In the genomic region with DNA sequence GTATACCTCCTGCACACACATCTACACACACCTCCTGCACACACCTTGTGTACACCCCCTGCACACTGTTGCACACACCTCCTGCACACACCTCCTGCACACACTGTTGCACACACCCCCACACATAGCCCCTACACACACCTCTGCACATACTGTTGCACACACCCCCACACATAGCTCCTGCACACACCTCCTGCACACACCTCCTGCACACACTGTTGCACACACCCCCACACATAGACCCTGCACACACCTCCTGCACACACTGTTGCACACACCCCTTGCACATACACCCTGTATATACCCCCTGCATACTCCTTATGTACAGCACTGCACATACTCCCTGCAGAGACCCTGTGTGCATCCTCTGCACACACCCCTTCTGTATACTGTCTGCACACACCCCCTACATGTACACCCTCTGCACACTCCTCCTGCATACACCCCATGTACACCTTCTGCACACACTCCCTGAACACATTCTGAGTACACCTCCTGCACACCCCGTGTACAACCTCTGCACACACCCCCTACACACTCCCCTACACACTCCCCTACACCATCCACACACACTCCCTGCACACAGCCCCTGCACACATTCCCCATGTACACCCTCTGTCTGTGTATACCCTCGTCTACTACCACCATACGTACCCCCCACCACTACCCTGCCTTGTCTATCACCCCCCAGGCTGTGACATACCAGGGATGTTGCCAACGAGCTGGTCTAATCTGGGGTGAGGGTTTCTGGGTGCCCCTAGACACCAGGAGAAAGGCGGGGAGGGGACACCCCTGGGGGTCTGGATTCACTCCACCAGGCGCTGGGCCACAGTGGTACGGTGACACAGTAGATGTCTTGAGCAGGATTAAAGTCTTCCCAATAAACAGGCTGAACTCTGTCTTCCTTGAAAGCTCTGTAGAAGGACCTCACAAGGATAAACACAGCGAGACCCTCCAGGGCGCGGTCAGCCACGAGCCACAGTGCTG, we compare ENCODE assay signal across 8 cellular contexts. TPM values are rescaled to one million over a fixed set of nuclear protein-coding genes. Genes with fewer than 3 reads are reported as not detected.
A peak's percentile ranks its signal among the peaks of the same experiment; 100 is the strongest.
DNase-seq lines count a peak whose midpoint lies in the region; ATAC-seq and TF ChIP-seq lines count a peak whose summit lies in the region.

No MANE protein-coding gene starts in this region.

- peaks cover 4% of the 10 kb centered on the region for H3K9me3 Mint-ChIP-seq in activated B cell treated with CpG ODN at 0.5 μM for 24 hours

- POLR2A ChIA-PET in HEK293 (lab: Yijun Ruan, JAX): interaction anchor here (0.5 to 2.8 kb wide), 6 partner anchors 11 to 138 kb away, joined by 3 to 17 read pairs (median 4); no protein-coding TSS in a partner anchor
- POLR2A ChIA-PET in activated B cell treated with CpG ODN at 0.5 μM for 24 hours (lab: Charles Lee): interaction anchor here (0.6 kb wide), 1 partner anchor 134 kb away, joined by 4 read pairs; no protein-coding TSS in a partner anchor

- no peak overlapping the region for H3K27ac Mint-ChIP-seq in activated B cell treated with CpG ODN at 0.5 μM for 24 hours

- CTCF ChIA-PET in HEK293 (lab: Yijun Ruan, JAX): no interaction called here
- CTCF ChIA-PET in activated B cell treated with CpG ODN at 0.5 μM for 24 hours (lab: Charles Lee): no interaction called here

- no peak for ATAC-seq in activated B cell treated with CpG ODN at 0.5 μM for 24 hours (ENCODE audit: low read depth)
- ATAC-seq in GM21515 (IDR thresholded peaks at IDR 0.05; ENCODE audit: unreplicated experiment): no peak

- peaks cover 4% of the 10 kb centered on the region for H3K4me1 ChIP-seq in HEK293 (ENCODE audit: control insufficient read depth, insufficient read depth, low read length)
- H3K4me1 ChIP-seq in spleen: peaks cover 0 to 47% (median 25%) of the 10 kb centered on the region in 6 donors

- peaks cover 7% of the 10 kb centered on the region for H3K27me3 Mint-ChIP-seq in activated B cell treated with CpG ODN at 0.5 μM for 24 hours

- WGBS in spleen, 5 donors: 44 to 56% (median 50%) methylated on average over 8 to 11 of the region's 11 CpGs

- peak overlapping the region; percentile 8; the same call in 1 of the 2 replicates for H3K27ac ChIP-seq in HEK293 (ENCODE audit: extremely low read depth, low read depth, low read length)
- peak overlapping the region in 4 of 8 donors; percentile 68 to 81 (median 79) for H3K27ac ChIP-seq in spleen

- H3K9me3 ChIP-seq in HEK293 (ENCODE audit: control insufficient read depth, insufficient read depth, low read depth, low read length) (no peaks in the 10 kb centered on the region; the same call in 1 of the 2 replicates), spleen (no peaks in the 10 kb centered on the region)

- peaks cover 0 to 31% (median 9%) of the 10 kb centered on the region in 7 donors for H3K27me3 ChIP-seq in spleen (replicated peaks in 1 of 7)

- TF ChIP-seq POLR2A in spleen (IDR thresholded peaks at IDR 0.05): no peak

- peak overlapping the region; percentile 83 for H3K4me3 Mint-ChIP-seq in activated B cell treated with CpG ODN at 0.5 μM for 24 hours

- no peak for TF ChIP-seq CTCF in HEK293 (tag by site-specific recombination; IDR thresholded peaks at IDR 0.05)
- no peak for TF ChIP-seq CTCF in activated B cell treated with CpG ODN at 0.5 μM for 24 hours (IDR thresholded peaks at IDR 0.05)
- TF ChIP-seq CTCF in spleen (IDR thresholded peaks at IDR 0.05 in 8 of 11, conservative IDR thresholded peaks at IDR 0.05 in 3 of 11): no peak

- peaks cover 10% of the 10 kb centered on the region for H3K36me3 Mint-ChIP-seq in activated B cell treated with CpG ODN at 0.5 μM for 24 hours (ENCODE audit: low read depth)

- DNase-seq in activated B cell treated with CpG ODN at 0.5 μM for 24 hours (no peak), spleen (peak; percentile 40), amniotic stem cell (lab: John Stamatoyannopoulos, UW) (no peak), SHP77 treated with DMSO at 0.1 percent for 48 hours (lab: John Stamatoyannopoulos, UW) (no peak), Kasumi-1 (lab: John Stamatoyannopoulos, UW) (no peak)

- peaks cover 42% of the 10 kb centered on the region for H3K4me1 Mint-ChIP-seq in activated B cell treated with CpG ODN at 0.5 μM for 24 hours

- H3K4me3 ChIP-seq in HEK293 (ENCODE audit: low read depth, low read length): peak overlapping the region; percentile 76
- peak overlapping the region; percentile 61 for H3K4me3 ChIP-seq in iPS-11a (ENCODE audit: low read depth, low read length)
- H3K4me3 ChIP-seq in spleen: peak overlapping the region in 7 of 8 donors; percentile 78 to 100 (median 93)

- H3K36me3 ChIP-seq in HEK293 (ENCODE audit: control insufficient read depth in 2 of 2, insufficient read depth in 1 of 2, low read length in 2 of 2) (peaks cover 5 to 15% of the 10 kb centered on the region in 2 experiments), spleen (no peaks in the 10 kb centered on the region)

- intact Hi-C loops in activated B cell treated with CpG ODN at 0.5 μM for 24 hours (cut with micrococcal nuclease) (loop anchor here (5.0 to 10.0 kb wide), 2 partner anchors 54 to 81 kb away; a partner anchor contains a TSS), spleen (cut with DNase I; ENCODE audit: low total_unique reads) (no loop called here)

TF ChIP-seq in HEK293, 187 proteins besides CTCF, POLR2A, EP300 and RAD21 (continues in another document):
- TF ChIP-seq ZNF354C (tag by site-specific recombination; IDR thresholded peaks at IDR 0.05; ENCODE audit: borderline replicate concordance, low read depth): no peak
- 0 out of 2 replicates have a peak, but pooled peaks have one; percentile 6 for TF ChIP-seq ZNF266 (tag by site-specific recombination; IDR thresholded peaks at IDR 0.05; ENCODE audit: low read depth)
- peak; percentile 80 for TF ChIP-seq EGR2 (tag by site-specific recombination; IDR thresholded peaks at IDR 0.05; ENCODE audit: low read depth)
- 0 out of 2 replicates have a peak, but pooled peaks have one; percentile 34 for TF ChIP-seq ZBTB7A (tag by site-specific recombination; IDR thresholded peaks at IDR 0.05; ENCODE audit: low read depth)
- TF ChIP-seq ZNF48 (tag by site-specific recombination; IDR thresholded peaks at IDR 0.05): no peak
- 0 out of 2 replicates have a peak, but pooled peaks have one; percentile 34 for TF ChIP-seq GLIS2 (tag by site-specific recombination; IDR thresholded peaks at IDR 0.05)
- no peak for TF ChIP-seq ZNF529 (tag by site-specific recombination; IDR thresholded peaks at IDR 0.05; ENCODE audit: insufficient replicate concordance)
- TF ChIP-seq SCRT2 (tag by site-specific recombination; IDR thresholded peaks at IDR 0.05): 0 out of 2 replicates have a peak, but pooled peaks have one; percentile 18
- TF ChIP-seq, protein P1, sequence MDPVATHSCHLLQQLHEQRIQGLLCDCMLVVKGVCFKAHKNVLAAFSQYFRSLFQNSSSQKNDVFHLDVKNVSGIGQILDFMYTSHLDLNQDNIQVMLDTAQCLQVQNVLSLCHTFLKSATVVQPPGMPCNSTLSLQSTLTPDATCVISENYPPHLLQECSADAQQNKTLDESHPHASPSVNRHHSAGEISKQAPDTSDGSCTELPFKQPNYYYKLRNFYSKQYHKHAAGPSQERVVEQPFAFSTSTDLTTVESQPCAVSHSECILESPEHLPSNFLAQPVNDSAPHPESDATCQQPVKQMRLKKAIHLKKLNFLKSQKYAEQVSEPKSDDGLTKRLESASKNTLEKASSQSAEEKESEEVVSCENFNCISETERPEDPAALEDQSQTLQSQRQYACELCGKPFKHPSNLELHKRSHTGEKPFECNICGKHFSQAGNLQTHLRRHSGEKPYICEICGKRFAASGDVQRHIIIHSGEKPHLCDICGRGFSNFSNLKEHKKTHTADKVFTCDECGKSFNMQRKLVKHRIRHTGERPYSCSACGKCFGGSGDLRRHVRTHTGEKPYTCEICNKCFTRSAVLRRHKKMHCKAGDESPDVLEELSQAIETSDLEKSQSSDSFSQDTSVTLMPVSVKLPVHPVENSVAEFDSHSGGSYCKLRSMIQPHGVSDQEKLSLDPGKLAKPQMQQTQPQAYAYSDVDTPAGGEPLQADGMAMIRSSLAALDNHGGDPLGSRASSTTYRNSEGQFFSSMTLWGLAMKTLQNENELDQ (tag by site-specific recombination; IDR thresholded peaks at IDR 0.05; ENCODE audit: low read depth): no peak
- TF ChIP-seq, protein P2, sequence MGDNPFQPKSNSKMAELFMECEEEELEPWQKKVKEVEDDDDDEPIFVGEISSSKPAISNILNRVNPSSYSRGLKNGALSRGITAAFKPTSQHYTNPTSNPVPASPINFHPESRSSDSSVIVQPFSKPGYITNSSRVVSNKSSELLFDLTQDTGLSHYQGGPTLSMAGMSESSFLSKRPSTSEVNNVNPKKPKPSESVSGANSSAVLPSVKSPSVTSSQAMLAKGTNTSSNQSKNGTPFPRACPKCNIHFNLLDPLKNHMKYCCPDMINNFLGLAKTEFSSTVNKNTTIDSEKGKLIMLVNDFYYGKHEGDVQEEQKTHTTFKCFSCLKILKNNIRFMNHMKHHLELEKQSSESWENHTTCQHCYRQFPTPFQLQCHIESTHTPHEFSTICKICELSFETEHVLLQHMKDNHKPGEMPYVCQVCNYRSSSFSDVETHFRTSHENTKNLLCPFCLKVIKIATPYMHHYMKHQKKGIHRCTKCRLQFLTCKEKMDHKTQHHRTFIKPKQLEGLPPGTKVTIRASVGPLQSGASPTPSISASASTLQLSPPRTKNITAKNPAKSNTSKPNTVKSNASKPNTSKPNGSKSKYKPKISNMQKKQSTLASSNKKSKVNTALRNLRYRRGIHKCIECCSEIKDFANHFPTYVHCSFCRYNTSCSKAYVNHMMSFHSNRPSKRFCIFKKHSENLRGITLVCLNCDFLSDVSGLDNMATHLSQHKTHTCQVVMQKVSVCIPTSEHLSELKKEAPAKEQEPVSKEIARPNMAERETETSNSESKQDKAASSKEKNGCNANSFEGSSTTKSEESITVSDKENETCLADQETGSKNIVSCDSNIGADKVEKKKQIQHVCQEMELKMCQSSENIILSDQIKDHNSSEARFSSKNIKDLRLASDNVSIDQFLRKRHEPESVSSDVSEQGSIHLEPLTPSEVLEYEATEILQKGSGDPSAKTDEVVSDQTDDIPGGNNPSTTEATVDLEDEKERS (tag by site-specific recombination; IDR thresholded peaks at IDR 0.05): no peak
- TF ChIP-seq ZNF10 (tag by site-specific recombination; IDR thresholded peaks at IDR 0.05): no peak

RNA-seq across cellular contexts. Expression of a gene that starts 1.1 kb away (rescaled TPM):
- total RNA-seq in activated B cell treated with CpG ODN at 0.5 μM for 24 hours (15.1 and 17.4 TPM in 2 replicates), spleen (10 to 100 TPM in 4 of 7 donors, 1 to 10 TPM in 3; 8.5 to 13.1 (median 10.4) TPM)
- 1 to 10 TPM; 2.1 to 4.5 (median 2.9) TPM for polyA plus RNA-seq in spleen
